In the genomic region with DNA sequence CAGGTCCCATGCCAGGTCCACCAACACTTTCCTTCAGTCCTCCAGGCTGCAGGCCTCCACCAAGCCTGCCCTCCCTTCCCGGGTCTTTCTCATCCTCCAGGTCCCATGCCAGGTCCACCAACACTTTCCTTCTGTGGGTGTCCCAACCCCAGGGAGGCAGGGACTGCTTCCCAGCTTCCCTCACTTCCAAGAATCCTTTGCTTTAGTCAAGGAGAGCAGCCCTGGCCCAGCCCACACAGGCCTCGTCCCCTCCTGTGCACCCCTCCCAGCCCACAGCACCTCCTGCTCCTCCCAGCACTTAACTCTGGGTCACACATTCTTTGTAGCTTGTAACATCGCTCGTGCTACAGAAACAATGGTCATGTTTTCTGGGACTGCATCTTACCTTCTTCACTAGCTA, we compare ENCODE assay signal across 15 cellular contexts.
DNase-seq lines count a peak whose midpoint lies in the region; ATAC-seq, FAIRE-seq and TF ChIP-seq lines count a peak whose summit lies in the region.
"Had no signal": no experiment of that assay in that cellular context is flagged by ENCODE, and none has a peak within 500 bp of the region (broad histone marks: within the 10 kb centered on the region; RNA-seq: fewer than 3 reads in every experiment).

No MANE protein-coding gene starts in this region.

- peak overlapping the region; percentile 6 to 41 for H3K27ac ChIP-seq in breast epithelium
- H3K27ac ChIP-seq in mammary epithelial cell (ENCODE audit: insufficient read depth, low read depth, low read length): no peak overlapping the region
- peak overlapping the region; percentile 72 for H3K27ac ChIP-seq in Karpas-422 (ENCODE audit: low read length)
- no peak overlapping the region for H3K27ac ChIP-seq in kidney (ENCODE audit: low read depth in 2 of 2, low read length in 2 of 2)
- H3K27ac ChIP-seq in stomach: peak overlapping the region in 3 of 5 donors; percentile 58 to 60 (median 59)

- 74% methylated on average over 4 of the region's 4 CpGs for WGBS in mammary epithelial cell (ENCODE audit: low coverage, missing lambda C conversion rate)
- 49 to 86% (median 57%) methylated on average over 4 of the region's 4 CpGs for WGBS in stomach, 5 donors

- no peak overlapping the region for H2AFZ ChIP-seq in mammary epithelial cell (ENCODE audit: low read depth, low read length)
- no peak overlapping the region for H2AFZ ChIP-seq in Karpas-422 (ENCODE audit: low read length)

- ATAC-seq in HG02763 (IDR thresholded peaks at IDR 0.05; ENCODE audit: unreplicated experiment): no peak
- no peak for ATAC-seq in HG02678 (IDR thresholded peaks at IDR 0.05; ENCODE audit: unreplicated experiment)
- no peak for ATAC-seq in HG03342 (IDR thresholded peaks at IDR 0.05; ENCODE audit: unreplicated experiment)

- H3K9me3 ChIP-seq in breast epithelium (no peaks in the 10 kb centered on the region), mammary epithelial cell (replicated peaks; ENCODE audit: insufficient read depth, low read length) (no peaks in the 10 kb centered on the region), Karpas-422 (ENCODE audit: low read length) (no peaks in the 10 kb centered on the region), kidney (ENCODE audit: control insufficient read depth in 1 of 2, low read length in 2 of 2) (no peaks in the 10 kb centered on the region), stomach (no peaks in the 10 kb centered on the region)

- dilution Hi-C loops in mammary epithelial cell (cut with HindIII; ENCODE audit: low sequenced_read_pairs): loop anchor here (5.0 kb wide), 1 partner anchor 66 kb away; no protein-coding TSS in a partner anchor

- CTCF ChIA-PET in mammary epithelial cell (lab: Charles Lee; ENCODE audit: low non-redundant PET): no interaction called here

- TF ChIP-seq CTCF in breast epithelium (IDR thresholded peaks at IDR 0.05): no peak
- TF ChIP-seq CTCF in mammary epithelial cell (conservative IDR thresholded peaks at IDR 0.05 in 1 of 2, IDR thresholded peaks at IDR 0.05 in 1 of 2; ENCODE audit: extremely low read depth in 1 of 2, insufficient read depth in 1 of 2, low read depth in 1 of 2, low read length in 2 of 2): no peak
- no peak for TF ChIP-seq CTCF in kidney (IDR thresholded peaks at IDR 0.05; ENCODE audit: borderline replicate concordance, extremely low read depth, insufficient read depth)
- TF ChIP-seq CTCF in stomach (IDR thresholded peaks at IDR 0.05): no peak

- no peaks in the 10 kb centered on the region for H3K79me2 ChIP-seq in mammary epithelial cell (ENCODE audit: insufficient read depth, low read length)
- H3K79me2 ChIP-seq in Karpas-422 (ENCODE audit: low read length): peaks cover 3% of the 10 kb centered on the region; the same call in 1 of the 2 replicates

- H3K4me2 ChIP-seq in mammary epithelial cell (ENCODE audit: insufficient read depth, low read depth, low read length) (no peak overlapping the region), Karpas-422 (ENCODE audit: low read depth, low read length, poor library complexity, severe bottlenecking) (no peak overlapping the region)

- H3K4me3 ChIP-seq in breast epithelium (no peak overlapping the region), mammary epithelial cell (replicated peaks in 1 of 3; ENCODE audit: insufficient read depth in 1 of 3, low read depth in 2 of 3, low read length in 3 of 3) (no peak overlapping the region), Karpas-422 (ENCODE audit: low read length) (no peak overlapping the region), kidney (ENCODE audit: low read length in 2 of 2) (no peak overlapping the region), stomach (no peak overlapping the region)

- TF ChIP-seq POLR2A in breast epithelium (IDR thresholded peaks at IDR 0.05) (no peak), stomach (IDR thresholded peaks at IDR 0.05) (no peak)

- no peaks in the 10 kb centered on the region for H3K9me2 ChIP-seq in Karpas-422 (replicated peaks; ENCODE audit: insufficient read depth, low read length)

- no peak for TF ChIP-seq EP300 in stomach (IDR thresholded peaks at IDR 0.05)

- peaks cover 0 to 4% of the 10 kb centered on the region in 2 donors for H3K4me1 ChIP-seq in breast epithelium
- H3K4me1 ChIP-seq in mammary epithelial cell (ENCODE audit: insufficient read depth, low read length): peaks cover 3% of the 10 kb centered on the region
- peaks cover 52% of the 10 kb centered on the region for H3K4me1 ChIP-seq in Karpas-422 (ENCODE audit: low read length)
- peaks cover 0 to 5% of the 10 kb centered on the region in 2 donors for H3K4me1 ChIP-seq in kidney (ENCODE audit: control insufficient read depth in 1 of 2, insufficient read depth in 1 of 2, low read depth in 1 of 2, low read length in 2 of 2)
- H3K4me1 ChIP-seq in stomach: peaks cover 7 to 32% (median 23%) of the 10 kb centered on the region in 4 donors

- BruUV-seq in mammary epithelial cell (replicated peaks; lab: Mats Ljungman, UMichigan): no TSS peak

- DNase-seq in breast epithelium (ENCODE audit: low spot score in 2 of 2): peak in 1 of 2 donors; percentile 13
- no peak for DNase-seq in mammary epithelial cell
- DNase-seq in Karpas-422: no peak
- peak; percentile 75 for DNase-seq in kidney
- peak; percentile 24 for DNase-seq in stomach
- DNase-seq: CD4-positive, alpha-beta T cell; HCEC 1CT; KBM-7; NCI-H226; NCI-H774; T-helper 9 cell had no signal

- H3K27me3 ChIP-seq in breast epithelium (no peaks in the 10 kb centered on the region), mammary epithelial cell (ENCODE audit: insufficient read depth, low read length) (no peaks in the 10 kb centered on the region), Karpas-422 (ENCODE audit: low read length) (no peaks in the 10 kb centered on the region), stomach (no peaks in the 10 kb centered on the region)

- intact Hi-C loops in breast epithelium (cut with DNase I; ENCODE audit: low total_unique reads) (no loop called here), mammary epithelial cell (cut with micrococcal nuclease) (loop anchor here (5.0 to 10.0 kb wide), 3 partner anchors 106 to 828 kb away; no protein-coding TSS in a partner anchor), kidney (cut with DNase I) (loop anchor here (10.0 kb wide), 2 partner anchors 98 to 128 kb away; no protein-coding TSS in a partner anchor), stomach (cut with DNase I; ENCODE audit: low total_unique reads) (loop anchor here (5.0 kb wide), 1 partner anchor 91 kb away; no protein-coding TSS in a partner anchor)

- H3K36me3 ChIP-seq in breast epithelium (no peaks in the 10 kb centered on the region), mammary epithelial cell (ENCODE audit: insufficient read depth, low read length) (no peaks in the 10 kb centered on the region), Karpas-422 (ENCODE audit: insufficient read depth, low read length) (peaks cover 55% of the 10 kb centered on the region), kidney (ENCODE audit: control insufficient read depth in 1 of 2, insufficient read depth in 2 of 2, low read length in 2 of 2) (peaks cover 11 to 25% of the 10 kb centered on the region in 2 donors), stomach (peaks cover 49 to 95% (median 85%) of the 10 kb centered on the region in 4 donors)

- no peaks in the 10 kb centered on the region for H4K20me1 ChIP-seq in mammary epithelial cell (ENCODE audit: insufficient read depth, low read length)
- no peaks in the 10 kb centered on the region for H4K20me1 ChIP-seq in Karpas-422 (ENCODE audit: insufficient read depth, low read depth, low read length)

- H3K9ac ChIP-seq in mammary epithelial cell (ENCODE audit: insufficient read depth, low read length) (no peak overlapping the region), Karpas-422 (ENCODE audit: low read length) (peak overlapping the region; percentile 25; the same call in 1 of the 2 replicates), kidney (ENCODE audit: low read length in 2 of 2) (no peak overlapping the region)

- FAIRE-seq in kidney (lab: Jason Lieb, UNC): no peak
- FAIRE-seq: endometrium had no signal

- in situ Hi-C loops in mammary epithelial cell (cut with MboI; ENCODE audit: low sequenced_read_pairs in 2 of 2): no loop called here

Comparison
In these comparisons a context has a peak if more than half of its experiments do, and no peak if none do; other contexts are left out.
1. H3K27ac ChIP-seq: peak in breast epithelium (2 of 2), Karpas-422 (single experiment) and stomach (3 of 5); none in mammary epithelial cell (single experiment) and kidney (0 of 2).
2. DNase-seq: peak in kidney (single experiment) and stomach (single experiment); none in mammary epithelial cell (single experiment) and Karpas-422 (single experiment).